ENCODE assay signal across 14 cellular contexts in the genomic region with DNA sequence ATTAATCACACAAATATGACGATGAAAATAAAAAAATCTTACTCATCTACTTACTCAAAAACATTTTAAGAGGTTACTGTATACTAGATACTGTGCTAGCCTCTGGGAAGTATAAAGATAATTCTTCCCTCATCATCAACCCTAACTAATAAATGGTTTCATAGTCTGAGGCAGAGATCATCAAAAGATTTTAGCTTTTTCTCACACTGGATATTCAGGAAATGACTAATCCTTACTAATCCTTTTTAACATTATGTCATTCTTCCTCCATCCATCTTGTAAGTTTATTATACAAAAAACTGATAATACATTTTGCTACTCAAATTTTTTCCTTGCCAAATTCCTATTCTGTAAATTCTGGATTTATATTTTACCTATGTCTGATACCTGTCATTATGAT. TPM values are rescaled to one million over a fixed set of nuclear protein-coding genes. Genes with fewer than 3 reads are reported as not detected.
DNase-seq lines count a peak whose midpoint lies in the region; TF ChIP-seq lines count a peak whose summit lies in the region.
"Had no signal": no experiment of that assay in that cellular context is flagged by ENCODE, and none has a peak within 500 bp of the region (broad histone marks: within the 10 kb centered on the region; RNA-seq: fewer than 3 reads in every experiment).

No MANE protein-coding gene starts in this region.

- intact Hi-C loops in dorsolateral prefrontal cortex (cut with DNase I), result no loop called here

- H3K79me2 ChIP-seq in SK-N-SH (ENCODE audit: insufficient read depth), result no peaks in the 10 kb centered on the region
- H3K79me2 ChIP-seq in fibroblast of lung (ENCODE audit: control insufficient read depth, insufficient read depth, low read length), result no peaks in the 10 kb centered on the region
- H3K79me2 ChIP-seq in smooth muscle cell (ENCODE audit: low read depth), result no peaks in the 10 kb centered on the region

- WGBS in SK-N-SH (ENCODE audit: low lambda C conversion rate), result 17% methylated on average over 1 of the region's 1 CpG
- 25% methylated on average over 1 of the region's 1 CpG for WGBS in smooth muscle cell (ENCODE audit: low lambda C conversion rate)

- H2AFZ ChIP-seq in SK-N-SH (ENCODE audit: low read depth), result peak overlapping the region; percentile 73
- H2AFZ ChIP-seq in fibroblast of lung (ENCODE audit: low read length), result no peak overlapping the region
- H2AFZ ChIP-seq in smooth muscle cell (ENCODE audit: low read depth), result no peak overlapping the region

- H3F3A ChIP-seq in SK-N-SH (replicated peaks; ENCODE audit: insufficient read depth) (peaks cover 19% of the 10 kb centered on the region), smooth muscle cell (ENCODE audit: low read depth) (peaks cover 8% of the 10 kb centered on the region)

- no peaks in the 10 kb centered on the region for H3K9me2 ChIP-seq in SK-N-SH

- H3K9ac ChIP-seq in SK-N-SH, result peak overlapping the region; percentile 72
- no peak overlapping the region for H3K9ac ChIP-seq in fibroblast of lung (ENCODE audit: insufficient read depth, low read length)
- H3K9ac ChIP-seq in smooth muscle cell (ENCODE audit: low read depth), result peak overlapping the region; percentile 44

- H3K9me3 ChIP-seq in SK-N-SH (no peaks in the 10 kb centered on the region), fibroblast of lung (ENCODE audit: control insufficient read depth, insufficient read depth, low read depth, low read length) (no peaks in the 10 kb centered on the region), smooth muscle cell (replicated peaks; ENCODE audit: low read depth) (no peaks in the 10 kb centered on the region)
- H3K9me3 ChIP-seq: psoas muscle, suprapubic skin had no signal

- no peak for TF ChIP-seq RAD21 in SK-N-SH (IDR thresholded peaks at IDR 0.05; ENCODE audit: low read length)

- H3K4me3 ChIP-seq in SK-N-SH (ENCODE audit: low read depth in 2 of 2, low read length in 1 of 2) (no peak overlapping the region), fibroblast of lung (replicated peaks in 1 of 4; ENCODE audit: control extremely low read depth in 1 of 4, insufficient read depth in 1 of 4, low read depth in 3 of 4, low read length in 4 of 4) (no peak overlapping the region), smooth muscle cell (no peak overlapping the region), dorsolateral prefrontal cortex (no peak overlapping the region)
- H3K4me3 ChIP-seq: psoas muscle, suprapubic skin had no signal

- H3K27me3 ChIP-seq in SK-N-SH (ENCODE audit: insufficient read depth) (no peaks in the 10 kb centered on the region), fibroblast of lung (ENCODE audit: control insufficient read depth, insufficient read depth, low read length) (no peaks in the 10 kb centered on the region), smooth muscle cell (ENCODE audit: low read depth) (no peaks in the 10 kb centered on the region), dorsolateral prefrontal cortex (no peaks in the 10 kb centered on the region)
- H3K27me3 ChIP-seq: suprapubic skin had no signal

- peaks cover 0 to 17% of the 10 kb centered on the region in 2 experiments; a peak in 3 of 4 replicates for H3K4me1 ChIP-seq in SK-N-SH (ENCODE audit: control insufficient read depth in 1 of 2, insufficient read depth in 2 of 2, low read depth in 1 of 2, low read length in 1 of 2)
- H3K4me1 ChIP-seq in fibroblast of lung (ENCODE audit: control insufficient read depth, extremely low read depth, insufficient read depth, low read length), result peaks cover 4% of the 10 kb centered on the region
- no peaks in the 10 kb centered on the region for H3K4me1 ChIP-seq in smooth muscle cell (ENCODE audit: low read depth)
- H3K4me1 ChIP-seq: psoas muscle, suprapubic skin had no signal

- H3K36me3 ChIP-seq in SK-N-SH (replicated peaks in 1 of 2; ENCODE audit: control insufficient read depth in 1 of 2, insufficient read depth in 2 of 2, low read length in 1 of 2), result peaks cover 5 to 27% of the 10 kb centered on the region in 2 experiments
- H3K36me3 ChIP-seq in fibroblast of lung (ENCODE audit: control insufficient read depth, insufficient read depth, low read length), result peaks cover 3% of the 10 kb centered on the region
- peaks cover 4% of the 10 kb centered on the region for H3K36me3 ChIP-seq in smooth muscle cell (ENCODE audit: low read depth)

- POLR2A ChIA-PET in SK-N-SH (lab: Yijun Ruan, JAX), result no interaction called here

- H4K20me1 ChIP-seq in SK-N-SH (ENCODE audit: insufficient read depth) (no peaks in the 10 kb centered on the region), fibroblast of lung (ENCODE audit: control insufficient read depth, extremely low read depth, insufficient read depth, low read length) (no peaks in the 10 kb centered on the region), smooth muscle cell (ENCODE audit: low read depth) (no peaks in the 10 kb centered on the region)

- CTCF ChIA-PET in SK-N-SH (lab: Yijun Ruan, JAX), result no interaction called here

- H3K27ac ChIP-seq in SK-N-SH (ENCODE audit: low read depth in 2 of 2, low read length in 1 of 2), result peak overlapping the region; percentile 22 to 99; a peak in 3 of 4 replicates
- peak overlapping the region; percentile 44 for H3K27ac ChIP-seq in fibroblast of lung (ENCODE audit: insufficient read depth, low read length)
- H3K27ac ChIP-seq in smooth muscle cell (ENCODE audit: low read depth), result peak overlapping the region; percentile 86
- H3K27ac ChIP-seq in dorsolateral prefrontal cortex, result no peak overlapping the region
- H3K27ac ChIP-seq: psoas muscle, suprapubic skin had no signal

- TF ChIP-seq EP300 in SK-N-SH (IDR thresholded peaks at IDR 0.05; ENCODE audit: borderline replicate concordance in 1 of 2, low read depth in 1 of 2, low read length in 1 of 2), result peak in 1 of 2 experiments; percentile 56; a peak in 1 of 4 replicates

- TF ChIP-seq CTCF in SK-N-SH (IDR thresholded peaks at IDR 0.05) (no peak), fibroblast of lung (conservative IDR thresholded peaks at IDR 0.05 in 1 of 2, IDR thresholded peaks at IDR 0.05 in 1 of 2; ENCODE audit: low read depth in 1 of 2, low read length in 2 of 2) (no peak), smooth muscle cell (IDR thresholded peaks at IDR 0.05; ENCODE audit: borderline replicate concordance, insufficient read depth, poor library complexity, severe bottlenecking) (no peak), dorsolateral prefrontal cortex (IDR thresholded peaks at IDR 0.05 in 54 of 56, conservative IDR thresholded peaks at IDR 0.05 in 2 of 56; ENCODE audit: low read depth in 1 of 56, partially characterized antibody in 56 of 56) (no peak)

- peak; percentile 85 for DNase-seq in HCEC 1CT
- no peak for DNase-seq in SK-N-SH
- DNase-seq in fibroblast of lung (ENCODE audit: low read depth in 2 of 2), result peak; percentile 51 to 81
- DNase-seq in smooth muscle cell (lab: John Stamatoyannopoulos, UW; ENCODE audit: unreplicated experiment), result no peak
- no peak for DNase-seq in stimulated activated CD4-positive, alpha-beta T cell treated with anti-CD3 and anti-CD28 coated beads, Interleukin-2, amount 100 ng/mL, for 48 hours
- no peak for DNase-seq in NCI-H1436 (lab: John Stamatoyannopoulos, UW)
- no peak for DNase-seq in dorsolateral prefrontal cortex
- DNase-seq: anterior cingulate cortex, endodermal cell, KBM-7, midbrain, NCI-H2029 treated with DMSO at 0.1 percent for 48 hours, psoas muscle had no signal

- H3K4me2 ChIP-seq in SK-N-SH (peak overlapping the region; percentile 43; the same call in 1 of the 2 replicates), fibroblast of lung (ENCODE audit: extremely low read depth, insufficient read depth, low read length) (no peak overlapping the region), smooth muscle cell (peak overlapping the region; percentile 59)

TF ChIP-seq in SK-N-SH, 30 proteins besides CTCF, POLR2A, EP300 and RAD21 (continues in another document):
- TF ChIP-seq YY1 (IDR thresholded peaks at IDR 0.05; ENCODE audit: low read depth) (no peak), RCOR1 (IDR thresholded peaks at IDR 0.05; ENCODE audit: low read length) (no peak), FOXM1 (IDR thresholded peaks at IDR 0.05; ENCODE audit: low read depth) (no peak), FOSL2 (IDR thresholded peaks at IDR 0.05; ENCODE audit: borderline replicate concordance, low read depth) (peak; percentile 79; the same call in 1 of the 2 replicates), JUND (IDR thresholded peaks at IDR 0.05) (peak; percentile 87)

RNA-seq across cellular contexts. Expression of gene ACAD11, which starts 29.7 kb away (rescaled TPM):
- polyA plus RNA-seq in SK-N-SH (2012; rRNA removed), result 16.3 and 29.2 TPM in 2 replicates
- 9.7 and 12.1 TPM in 2 replicates for polyA plus RNA-seq in SK-N-SH (2012; cell fraction: cytosol; rRNA removed)
- 67.3 and 114 TPM in 2 replicates for polyA plus RNA-seq in SK-N-SH (2012; cell fraction: nucleus; rRNA removed)
- total RNA-seq in fibroblast of lung, result 44.9 and 101 TPM in 2 replicates
- 15.6 and 27.9 TPM in 2 replicates for polyA plus RNA-seq in fibroblast of lung
- polyA plus RNA-seq in fibroblast of lung (2012), result 10.6 and 12.2 TPM in 2 replicates
- polyA minus RNA-seq in fibroblast of lung (ENCODE audit: low replicate concordance), result 1.7 and 9.2 TPM in 2 replicates
- 24.8 and 32.0 TPM in 2 replicates for total RNA-seq in smooth muscle cell
- polyA plus RNA-seq in smooth muscle cell, result 22.2 and 28.3 TPM in 2 replicates
- 10 to 100 TPM; 18.7 to 51.8 (median 32.6) TPM for total RNA-seq in dorsolateral prefrontal cortex

RNA-seq across cellular contexts. Expression of gene UBA5, which starts 30.2 kb away (rescaled TPM):
- 33.0 and 38.3 TPM in 2 replicates for polyA plus RNA-seq in SK-N-SH (2012; rRNA removed)
- 31.1 and 33.0 TPM in 2 replicates for polyA plus RNA-seq in SK-N-SH (2012; cell fraction: cytosol; rRNA removed)
- 47.7 and 65.7 TPM in 2 replicates for polyA plus RNA-seq in SK-N-SH (2012; cell fraction: nucleus; rRNA removed)
- total RNA-seq in fibroblast of lung, result 30.0 and 43.6 TPM in 2 replicates
- 37.3 and 47.5 TPM in 2 replicates for polyA plus RNA-seq in fibroblast of lung
- 37.1 and 38.3 TPM in 2 replicates for polyA plus RNA-seq in fibroblast of lung (2012)
- 0.55 and 14.9 TPM in 2 replicates for polyA minus RNA-seq in fibroblast of lung (ENCODE audit: low replicate concordance)
- 36.0 and 46.7 TPM in 2 replicates for total RNA-seq in smooth muscle cell
- 43.7 and 46.0 TPM in 2 replicates for polyA plus RNA-seq in smooth muscle cell
- 10 to 100 TPM; 38.0 to 79.6 (median 57.5) TPM for total RNA-seq in dorsolateral prefrontal cortex

RNA-seq across cellular contexts. Expression of gene ACKR4, which starts 32.9 kb away (rescaled TPM):
- polyA plus RNA-seq in SK-N-SH (2012; rRNA removed), result 0.10 and 0.37 TPM in 2 replicates
- 0.18 and 0.26 TPM in 2 replicates for polyA plus RNA-seq in SK-N-SH (2012; cell fraction: cytosol; rRNA removed)
- polyA plus RNA-seq in SK-N-SH (2012; cell fraction: nucleus; rRNA removed), result 0.12 and 0.14 TPM in 2 replicates
- total RNA-seq in fibroblast of lung, result 1.8 and 14.9 TPM in 2 replicates
- 11.6 and 14.3 TPM in 2 replicates for polyA plus RNA-seq in fibroblast of lung
- polyA plus RNA-seq in fibroblast of lung (2012), result 5.2 and 8.7 TPM in 2 replicates
- 2.5 and 3.0 TPM in 2 replicates for polyA minus RNA-seq in fibroblast of lung (ENCODE audit: low replicate concordance)
- total RNA-seq in smooth muscle cell, result not detected in 2 replicates
- not detected in 2 replicates for polyA plus RNA-seq in smooth muscle cell
- total RNA-seq in dorsolateral prefrontal cortex, result under 1 TPM in 38 of 120 experiments, not detected in 82; 0.22 to 0.74 (median 0.35) TPM
- total RNA-seq: endodermal cell had no signal

Comparison
In these comparisons a context has a peak if more than half of its experiments do, and no peak if none do; other contexts are left out.
1. DNase-seq: peak in HCEC 1CT (single experiment) and fibroblast of lung (2 of 2); none in SK-N-SH (single experiment), smooth muscle cell (single experiment), stimulated activated CD4-positive, alpha-beta T cell treated with anti-CD3 and anti-CD28 coated beads, Interleukin-2, amount 100 ng/mL, for 48 hours (0 of 2), NCI-H1436 (single experiment) and dorsolateral prefrontal cortex (0 of 10).
2. H3K27ac ChIP-seq: peak in SK-N-SH (2 of 2), fibroblast of lung (single experiment) and smooth muscle cell (single experiment); none in dorsolateral prefrontal cortex (0 of 59).